9 cellular contexts compared by ENCODE assay signal in genomic region chr2:83916559-83916958, GRCh38.
"Had no signal": no experiment of that assay in that cellular context is flagged by ENCODE, and none has a peak within 500 bp of the region (broad histone marks: within the 10 kb centered on the region; RNA-seq: fewer than 3 reads in every experiment).

No MANE protein-coding gene starts in this region.

- FAIRE-seq: HTR-8/SVneo had no signal

- H3K4me1 ChIP-seq: HAP-1 had no signal

- H3K9me3 ChIP-seq: HAP-1 had no signal

- H3K27ac ChIP-seq: GM23248 had no signal

- ATAC-seq: HCT116 had no signal

- H3K4me3 ChIP-seq: GM23248, HAP-1 had no signal

- DNase-seq: GM23248, GOT3, H7, HFFc6, Kasumi-1, KG1 had no signal
